ENCODE assay signal across 20 cellular contexts in genomic region chr20:43384321-43384940, GRCh38.
A peak's percentile ranks its signal among the peaks of the same experiment; 100 is the strongest.
DNase-seq lines count a peak whose midpoint lies in the region; ATAC-seq, FAIRE-seq and TF ChIP-seq lines count a peak whose summit lies in the region.
"Had no signal": no experiment of that assay in that cellular context is flagged by ENCODE, and none has a peak within 500 bp of the region (broad histone marks: within the 10 kb centered on the region; RNA-seq: fewer than 3 reads in every experiment).

No MANE protein-coding gene starts in this region.

- H3K4me3 ChIP-seq in A549 = no peak overlapping the region
- no peak overlapping the region for H3K4me3 ChIP-seq in K562
- no peak overlapping the region for H3K4me3 ChIP-seq in mesenchymal stem cell (ENCODE audit: insufficient read depth in 1 of 2, low read depth in 1 of 2, low read length in 2 of 2)
- no peak overlapping the region for H3K4me3 ChIP-seq in Karpas-422 (ENCODE audit: low read length)

- no peak for TF ChIP-seq CTCF in A549 (IDR thresholded peaks at IDR 0.05)
- no peak for TF ChIP-seq CTCF in K562 (IDR thresholded peaks at IDR 0.05 in 2 of 3, conservative IDR thresholded peaks at IDR 0.05 in 1 of 3; ENCODE audit: insufficient read depth in 2 of 3, low read depth in 1 of 3, low read length in 3 of 3)
- TF ChIP-seq CTCF in GM13977 (IDR thresholded peaks at IDR 0.05; ENCODE audit: extremely low read depth, insufficient read depth, missing control alignments) = no peak

- H3K4me2 ChIP-seq in A549 (no peak overlapping the region), K562 (ENCODE audit: insufficient read depth, low read length) (no peak overlapping the region), mesenchymal stem cell (ENCODE audit: low read length, poor library complexity, severe bottlenecking) (no peak overlapping the region), Karpas-422 (ENCODE audit: low read depth, low read length, poor library complexity, severe bottlenecking) (no peak overlapping the region)

- no peak overlapping the region for H3K23ac ChIP-seq in mesenchymal stem cell (ENCODE audit: low read length in 2 of 2)

- no peak for ATAC-seq in A549
- no peak for ATAC-seq in K562

- intact Hi-C loops in K562 (cut with micrococcal nuclease) = no loop called here

- H3K27me3 ChIP-seq in K562 (ENCODE audit: control insufficient read depth in 2 of 2, insufficient read depth in 2 of 2, low read length in 2 of 2) (peaks cover 8 to 20% of the 10 kb centered on the region in 2 experiments; a peak in 3 of 5 replicates), mesenchymal stem cell (ENCODE audit: control insufficient read depth in 1 of 2, insufficient read depth in 1 of 2, low read length in 2 of 2) (no peaks in the 10 kb centered on the region), Karpas-422 (ENCODE audit: low read length) (no peaks in the 10 kb centered on the region)

- no peak for DNase-seq in A549 (ENCODE audit: low read depth in 1 of 2, low spot score in 1 of 2)
- DNase-seq in ELF-1 (ENCODE audit: low read depth, low spot score) = peak; percentile 54
- no peak for DNase-seq in K562 (ENCODE audit: extremely low read depth in 1 of 4, low spot score in 3 of 4)
- no peak for DNase-seq in mesenchymal stem cell
- no peak for DNase-seq in Karpas-422
- DNase-seq in GM13977 (ENCODE audit: low spot score) = no peak
- DNase-seq in activated T-cell treated with anti-CD3 and anti-CD28 coated beads, Interleukin-2, amount 50 U/mL, for 24 hours = no peak
- DNase-seq: AML-193; CD4-positive, alpha-beta memory T cell; DMS53; DND-41; EL; GDM1; GOT3; H9; KG1 had no signal

- H3K4me3 Mint-ChIP-seq in activated T-cell treated with anti-CD3 and anti-CD28 coated beads, Interleukin-2, amount 50 U/mL, for 24 hours = no peak overlapping the region
- H3K4me3 Mint-ChIP-seq: CD14-positive monocyte; CD4-positive, alpha-beta memory T cell; H9 had no signal

- no peak overlapping the region for H3K14ac ChIP-seq in mesenchymal stem cell (ENCODE audit: low read length in 2 of 2)

- H3K27me3 Mint-ChIP-seq in activated T-cell treated with anti-CD3 and anti-CD28 coated beads, Interleukin-2, amount 50 U/mL, for 24 hours = peaks cover 42% of the 10 kb centered on the region

- no peaks in the 10 kb centered on the region for H3K9me3 Mint-ChIP-seq in activated T-cell treated with anti-CD3 and anti-CD28 coated beads, Interleukin-2, amount 50 U/mL, for 24 hours
- H3K9me3 Mint-ChIP-seq: CD4-positive, alpha-beta memory T cell; H9 had no signal

- H3K4ac ChIP-seq in mesenchymal stem cell (ENCODE audit: low read depth in 1 of 2, low read length in 2 of 2) = no peak overlapping the region

- H2AFZ ChIP-seq in K562 (ENCODE audit: low read depth, low read length) (no peak overlapping the region), mesenchymal stem cell (ENCODE audit: low read depth, low read length) (no peak overlapping the region), Karpas-422 (ENCODE audit: low read length) (no peak overlapping the region)

- no peak overlapping the region for H2BK120ac ChIP-seq in mesenchymal stem cell (ENCODE audit: low read depth, low read length)

- no peak overlapping the region for H3K27ac Mint-ChIP-seq in activated T-cell treated with anti-CD3 and anti-CD28 coated beads, Interleukin-2, amount 50 U/mL, for 24 hours
- H3K27ac Mint-ChIP-seq: CD14-positive monocyte; CD4-positive, alpha-beta memory T cell; H9; IgD-negative memory B cell had no signal

- no peak overlapping the region for H3K9ac ChIP-seq in K562 (ENCODE audit: insufficient read depth in 1 of 2, low read depth in 2 of 2, low read length in 2 of 2)
- peak overlapping the region; percentile 48 for H3K9ac ChIP-seq in mesenchymal stem cell (ENCODE audit: low read length)
- no peak overlapping the region for H3K9ac ChIP-seq in Karpas-422 (ENCODE audit: low read length)

- FAIRE-seq in A549 (lab: Jason Lieb, UNC) (no peak), K562 (lab: Jason Lieb, UNC) (no peak)
- FAIRE-seq: A204.1, GM12892 had no signal

- H3K18ac ChIP-seq in mesenchymal stem cell (ENCODE audit: low read depth in 1 of 2, low read length in 2 of 2) = no peak overlapping the region

- peaks cover 7% of the 10 kb centered on the region; the same call in 1 of the 3 replicates for H3K4me1 ChIP-seq in A549
- no peaks in the 10 kb centered on the region; a peak in 1 of 5 replicates for H3K4me1 ChIP-seq in K562 (replicated peaks in 1 of 2; ENCODE audit: control insufficient read depth in 2 of 2, insufficient read depth in 2 of 2, low read length in 2 of 2)
- no peaks in the 10 kb centered on the region for H3K4me1 ChIP-seq in mesenchymal stem cell (ENCODE audit: control insufficient read depth, insufficient read depth, low read depth, low read length)
- H3K4me1 ChIP-seq in Karpas-422 (ENCODE audit: low read length) = 0 out of 2 replicates have a peak, but pooled peaks cover 2% of the 10 kb centered on the region

- TF ChIP-seq POLR2A in A549 (IDR thresholded peaks at IDR 0.05; ENCODE audit: low read length) (no peak), K562 (conservative IDR thresholded peaks at IDR 0.05) (no peak)

- TF ChIP-seq RAD21 in A549 (conservative IDR thresholded peaks at IDR 0.05 in 1 of 2, IDR thresholded peaks at IDR 0.05 in 1 of 2) = no peak
- no peak for TF ChIP-seq RAD21 in K562 (CRISPR knock-in tag; conservative IDR thresholded peaks at IDR 0.05 in 1 of 2, IDR thresholded peaks at IDR 0.05 in 1 of 2)

- H3K36me3 ChIP-seq in K562 (ENCODE audit: control insufficient read depth, insufficient read depth, low read length) = no peaks in the 10 kb centered on the region
- H3K36me3 ChIP-seq in mesenchymal stem cell (ENCODE audit: control insufficient read depth in 1 of 2, insufficient read depth in 2 of 2, low read depth in 1 of 2, low read length in 2 of 2) = no peaks in the 10 kb centered on the region
- no peaks in the 10 kb centered on the region for H3K36me3 ChIP-seq in Karpas-422 (ENCODE audit: insufficient read depth, low read length)

- no peak overlapping the region for H2AK5ac ChIP-seq in mesenchymal stem cell (ENCODE audit: low read length, severe bottlenecking)

- CTCF ChIA-PET in A549 (lab: Yijun Ruan, JAX) (no interaction called here), K562 (lab: Yijun Ruan, JAX; ENCODE audit: low intra/inter-chr PET ratio) (no interaction called here)

- BruUV-seq in K562 (replicated peaks; lab: Mats Ljungman, UMichigan) = no TSS peak

- no peak overlapping the region for H4K8ac ChIP-seq in mesenchymal stem cell (ENCODE audit: low read length)

- no peak overlapping the region for H3K27ac ChIP-seq in A549
- no peak overlapping the region for H3K27ac ChIP-seq in K562 (ENCODE audit: extremely low read depth, low read depth, low read length)
- no peak overlapping the region for H3K27ac ChIP-seq in mesenchymal stem cell (ENCODE audit: low read length, poor library complexity, severe bottlenecking)
- no peak overlapping the region for H3K27ac ChIP-seq in Karpas-422 (ENCODE audit: low read length)

- H3K79me1 ChIP-seq in mesenchymal stem cell (replicated peaks; ENCODE audit: low read length, poor library complexity, severe bottlenecking) = no peaks in the 10 kb centered on the region

- in situ Hi-C loops in K562 (cut with MboI) = no loop called here
- in situ Hi-C loops in GM13977 (cut with MboI; ENCODE audit: low pct_unique_long_range_greater_than_20kb, low sequenced_read_pairs, unreplicated experiment) = no loop called here

- no peak overlapping the region for H2BK5ac ChIP-seq in mesenchymal stem cell (ENCODE audit: low read depth, low read length, poor library complexity, severe bottlenecking)

- no peak overlapping the region for H4K91ac ChIP-seq in mesenchymal stem cell (ENCODE audit: low read length)

- POLR2A ChIA-PET in A549 (lab: Yijun Ruan, JAX) = no interaction called here
- POLR2A ChIA-PET in K562 (lab: Yijun Ruan, JAX) = no interaction called here

- H2BK12ac ChIP-seq in mesenchymal stem cell (ENCODE audit: low read length in 2 of 2) = no peak overlapping the region

- H3K9me3 ChIP-seq in A549 (no peaks in the 10 kb centered on the region), K562 (replicated peaks; ENCODE audit: control insufficient read depth, insufficient read depth, low read depth, low read length) (no peaks in the 10 kb centered on the region), mesenchymal stem cell (ENCODE audit: control insufficient read depth, low read length) (no peaks in the 10 kb centered on the region), Karpas-422 (ENCODE audit: low read length) (no peaks in the 10 kb centered on the region)

- TF ChIP-seq EP300 in A549 (IDR thresholded peaks at IDR 0.05) (no peak), K562 (IDR thresholded peaks at IDR 0.05; ENCODE audit: low read length) (no peak)

- peaks cover 5% of the 10 kb centered on the region for H3K4me1 Mint-ChIP-seq in activated T-cell treated with anti-CD3 and anti-CD28 coated beads, Interleukin-2, amount 50 U/mL, for 24 hours (ENCODE audit: low read depth)

- no peak overlapping the region for H2BK15ac ChIP-seq in mesenchymal stem cell (ENCODE audit: low read depth, poor library complexity, severe bottlenecking)

- no peaks in the 10 kb centered on the region for H3K36me3 Mint-ChIP-seq in activated T-cell treated with anti-CD3 and anti-CD28 coated beads, Interleukin-2, amount 50 U/mL, for 24 hours (ENCODE audit: low read depth)
- H3K36me3 Mint-ChIP-seq: CD14-positive monocyte; CD4-positive, alpha-beta memory T cell had no signal

- H3K9me2 ChIP-seq in Karpas-422 (replicated peaks; ENCODE audit: insufficient read depth, low read length) = no peaks in the 10 kb centered on the region

- H4K20me1 ChIP-seq in K562 (replicated peaks; ENCODE audit: control insufficient read depth, insufficient read depth, low read length) (0 out of 2 replicates have a peak, but pooled peaks cover 3% of the 10 kb centered on the region), Karpas-422 (ENCODE audit: insufficient read depth, low read depth, low read length) (no peaks in the 10 kb centered on the region)

- no peaks in the 10 kb centered on the region for H3K9me1 ChIP-seq in K562 (ENCODE audit: control insufficient read depth, insufficient read depth, low read length)

- H3K79me2 ChIP-seq in K562 (ENCODE audit: control insufficient read depth, insufficient read depth, low read length) (no peaks in the 10 kb centered on the region), Karpas-422 (ENCODE audit: low read length) (no peaks in the 10 kb centered on the region)

- WGBS in A549 (ENCODE audit: missing lambda C conversion rate) = 25% methylated on average over 11 of the region's 12 CpGs
- under 1% methylated on average over 12 of the region's 12 CpGs for WGBS in K562 (ENCODE audit: insufficient coverage, low coverage, missing lambda C conversion rate)
- WGBS in mesenchymal stem cell = 80% methylated on average over 6 of the region's 12 CpGs

TF ChIP-seq in A549, 52 proteins besides CTCF, POLR2A, EP300 and RAD21:
- TF ChIP-seq CEBPB (IDR thresholded peaks at IDR 0.05) (peak; percentile 36 to 76; a peak in 3 of 4 replicates), ZC3H11A (IDR thresholded peaks at IDR 0.05) (no peak), MYC (IDR thresholded peaks at IDR 0.05; ENCODE audit: borderline replicate concordance, low read length) (no peak), GATA3 (IDR thresholded peaks at IDR 0.05; ENCODE audit: borderline replicate concordance) (no peak)

TF ChIP-seq in K562, 482 proteins besides CTCF, POLR2A, EP300 and RAD21 (continues in another document):
- TF ChIP-seq CEBPG (CRISPR knock-in tag; IDR thresholded peaks at IDR 0.05) (no peak), CEBPG (tag; conservative IDR thresholded peaks at IDR 0.05 in 1 of 2, IDR thresholded peaks at IDR 0.05 in 1 of 2) (peak; percentile 13 to 42; a peak in 1 of 4 replicates)

Comparison
In these comparisons a context has a peak if more than half of its experiments do, and no peak if none do; other contexts are left out.
1. Of the 35 proteins assayed by ChIP-seq in both K562 and A549: peak only in K562: none; only in A549: none; in both: CEBPB; in neither: 34.